ENCODE assay signal across 8 cellular contexts in genomic region chr10:109956454-109957091, GRCh38. TPM values are rescaled to one million over a fixed set of nuclear protein-coding genes. Genes with fewer than 3 reads are reported as not detected.
DNase-seq lines count a peak whose midpoint lies in the region; FAIRE-seq and TF ChIP-seq lines count a peak whose summit lies in the region.

No MANE protein-coding gene starts in this region.

- DNase-seq in CD14-positive monocyte (ENCODE audit: low spot score), result no peak
- DNase-seq in GM12892 (ENCODE audit: insufficient read length), result peak; percentile 36
- no peak for DNase-seq in HFF-Myc (ENCODE audit: extremely low read depth, low read depth)
- no peak for DNase-seq in LNCaP clone FGC (ENCODE audit: low read depth)
- DNase-seq in activated CD4-positive, alpha-beta memory T cell treated with anti-CD3 and anti-CD28 coated beads, Interleukin-2, amount 10 ng/mL, durations not matched to agents 7 days and 5 days, result peak; percentile 18
- DNase-seq in islet precursor cell, result peak; percentile 78
- DNase-seq in urothelium cell line (ENCODE audit: low spot score), result peak; percentile 62
- DNase-seq in Ammon's horn (ENCODE audit: low spot score), result no peak

- TF ChIP-seq CTCF in CD14-positive monocyte (IDR thresholded peaks at IDR 0.05) (peak; percentile 65), HFF-Myc (IDR thresholded peaks at IDR 0.05; ENCODE audit: low read depth, low read length, missing control alignments) (peak; percentile 77), LNCaP clone FGC (IDR thresholded peaks at IDR 0.05; ENCODE audit: control insufficient read depth, extremely low read depth, insufficient read depth) (peak; percentile 53)

- TF ChIP-seq POLR2A in GM12892 (IDR thresholded peaks at IDR 0.05; ENCODE audit: low read depth, low read length), result no peak

- no peaks in the 10 kb centered on the region for H3K36me3 Mint-ChIP-seq in CD14-positive monocyte
- no peaks in the 10 kb centered on the region for H3K36me3 Mint-ChIP-seq in activated CD4-positive, alpha-beta memory T cell treated with anti-CD3 and anti-CD28 coated beads, Interleukin-2, amount 10 ng/mL, durations not matched to agents 7 days and 5 days (ENCODE audit: low read depth)

- FAIRE-seq in GM12892 (lab: Jason Lieb, UNC), result no peak
- FAIRE-seq in urothelium cell line (lab: Jason Lieb, UNC), result no peak

- H3K4me1 Mint-ChIP-seq in CD14-positive monocyte, result peaks cover 6% of the 10 kb centered on the region
- H3K4me1 Mint-ChIP-seq in activated CD4-positive, alpha-beta memory T cell treated with anti-CD3 and anti-CD28 coated beads, Interleukin-2, amount 10 ng/mL, durations not matched to agents 7 days and 5 days, result peaks cover 2% of the 10 kb centered on the region

- intact Hi-C loops in CD14-positive monocyte (cut with micrococcal nuclease), result no loop called here

- peaks cover 0 to 2% (median 0%) of the 10 kb centered on the region in 7 donors for H3K9me3 Mint-ChIP-seq in CD14-positive monocyte
- H3K9me3 Mint-ChIP-seq in activated CD4-positive, alpha-beta memory T cell treated with anti-CD3 and anti-CD28 coated beads, Interleukin-2, amount 10 ng/mL, durations not matched to agents 7 days and 5 days, result no peaks in the 10 kb centered on the region

- H3K27ac Mint-ChIP-seq in CD14-positive monocyte, result no peak overlapping the region
- H3K27ac Mint-ChIP-seq in activated CD4-positive, alpha-beta memory T cell treated with anti-CD3 and anti-CD28 coated beads, Interleukin-2, amount 10 ng/mL, durations not matched to agents 7 days and 5 days, result no peak overlapping the region

- no peak overlapping the region for H3K4me3 Mint-ChIP-seq in CD14-positive monocyte
- no peak overlapping the region for H3K4me3 Mint-ChIP-seq in activated CD4-positive, alpha-beta memory T cell treated with anti-CD3 and anti-CD28 coated beads, Interleukin-2, amount 10 ng/mL, durations not matched to agents 7 days and 5 days

- H3K27me3 Mint-ChIP-seq in CD14-positive monocyte (ENCODE audit: low read depth in 3 of 3), result peaks cover 0 to 9% (median 0%) of the 10 kb centered on the region in 3 donors
- peaks cover 6% of the 10 kb centered on the region for H3K27me3 Mint-ChIP-seq in activated CD4-positive, alpha-beta memory T cell treated with anti-CD3 and anti-CD28 coated beads, Interleukin-2, amount 10 ng/mL, durations not matched to agents 7 days and 5 days

- no peak overlapping the region for H3K4me3 ChIP-seq in HFF-Myc (replicated peaks; ENCODE audit: low read depth, low read length)
- H3K4me3 ChIP-seq in LNCaP clone FGC (ENCODE audit: low read depth, low read length), result no peak overlapping the region

- CTCF ChIA-PET in activated CD4-positive, alpha-beta memory T cell treated with anti-CD3 and anti-CD28 coated beads, Interleukin-2, amount 10 ng/mL, durations not matched to agents 7 days and 5 days (lab: Charles Lee), result interaction anchor here (0.6 to 3.4 kb wide), 8 partner anchors 12 to 152 kb away, joined by 3 to 13 read pairs (median 4); no protein-coding TSS in a partner anchor

- POLR2A ChIA-PET in activated CD4-positive, alpha-beta memory T cell treated with anti-CD3 and anti-CD28 coated beads, Interleukin-2, amount 10 ng/mL, durations not matched to agents 7 days and 5 days (lab: Charles Lee), result no interaction called here

RNA-seq across cellular contexts. Expression of gene XPNPEP1, which starts 33.3 kb away (rescaled TPM):
- 10 to 100 TPM; 32.1 to 38.4 TPM for polyA plus RNA-seq in CD14-positive monocyte
- 35.7 TPM for polyA plus RNA-seq in GM12892 (2012; ENCODE audit: missing spikeins)
- 10 to 100 TPM; 78.7 to 90.3 TPM for total RNA-seq in activated CD4-positive, alpha-beta memory T cell treated with anti-CD3 and anti-CD28 coated beads, Interleukin-2, amount 10 ng/mL, durations not matched to agents 7 days and 5 days

RNA-seq across cellular contexts. Expression of gene ADD3, which starts 51.2 kb away (rescaled TPM):
- 100 to 1,000 TPM; 111 to 126 TPM for polyA plus RNA-seq in CD14-positive monocyte
- 20.9 TPM for polyA plus RNA-seq in GM12892 (2012; ENCODE audit: missing spikeins)
- total RNA-seq in activated CD4-positive, alpha-beta memory T cell treated with anti-CD3 and anti-CD28 coated beads, Interleukin-2, amount 10 ng/mL, durations not matched to agents 7 days and 5 days, result 100 to 1,000 TPM; 400 to 401 TPM

Comparison
In these comparisons a context has a peak if more than half of its experiments do, and no peak if none do; other contexts are left out.
1. DNase-seq: peak in GM12892 (single experiment), activated CD4-positive, alpha-beta memory T cell treated with anti-CD3 and anti-CD28 coated beads, Interleukin-2, amount 10 ng/mL, durations not matched to agents 7 days and 5 days (single experiment), islet precursor cell (single experiment) and urothelium cell line (single experiment); none in CD14-positive monocyte (single experiment), HFF-Myc (single experiment), LNCaP clone FGC (single experiment) and Ammon's horn (single experiment).
2. Peak in every context shown above with its lines, with median percentiles within 50 percentile points of each other: CTCF ChIP-seq.